ENCODE assay signal across 8 cellular contexts in the genomic region with DNA sequence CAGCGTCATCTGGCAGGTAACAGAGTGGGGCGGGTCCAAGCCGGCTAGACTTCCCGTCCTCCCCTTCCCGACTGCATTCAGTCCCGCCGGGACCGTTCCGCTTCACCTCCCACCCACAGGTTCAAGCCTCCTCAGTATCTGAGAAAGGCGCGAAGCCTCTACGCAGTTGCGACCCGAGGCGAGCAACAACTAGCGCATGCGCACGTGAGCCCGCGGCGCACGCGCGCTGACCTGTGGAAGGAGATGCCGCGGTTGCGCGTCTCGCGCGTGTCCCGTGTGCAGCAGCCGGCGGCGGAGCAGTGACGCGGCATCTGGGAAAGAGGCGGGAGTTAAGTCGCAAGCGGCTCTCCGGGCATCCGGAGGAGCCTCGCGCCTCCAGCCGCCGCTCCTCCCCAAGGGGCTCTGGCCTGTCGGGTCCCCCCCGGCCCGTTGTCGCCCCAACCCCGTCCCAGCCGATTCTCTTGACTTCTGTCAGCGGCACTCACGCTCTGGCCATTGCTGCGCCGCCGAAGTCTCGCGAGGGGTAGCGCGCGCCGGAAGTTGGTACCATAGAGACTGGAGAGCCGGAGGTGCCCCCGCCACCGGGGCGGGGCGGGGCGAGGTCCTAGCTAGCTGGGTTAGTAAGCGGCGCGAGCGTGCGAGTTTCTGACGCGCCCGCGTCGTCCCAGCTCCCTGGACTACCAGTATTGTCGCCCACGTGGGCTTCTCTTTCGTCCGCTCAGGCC. TPM values are rescaled to one million over a fixed set of nuclear protein-coding genes. Genes with fewer than 3 reads are reported as not detected.
DNase-seq lines count a peak whose midpoint lies in the region; ATAC-seq and TF ChIP-seq lines count a peak whose summit lies in the region.

Gene THAP7 (minus strand): TSS at position 518 of the 725 bp plus-strand sequence. CDS start 207 bp downstream, at position 311.

- TF ChIP-seq CTCF in WERI-Rb-1 (IDR thresholded peaks at IDR 0.05; ENCODE audit: low read depth, low read length): no peak
- peak in 1 of 3 donors; percentile 18 for TF ChIP-seq CTCF in breast epithelium (IDR thresholded peaks at IDR 0.05)

- peak; percentile 89 for TF ChIP-seq POLR2A in breast epithelium (IDR thresholded peaks at IDR 0.05)

- intact Hi-C loops in breast epithelium (cut with DNase I; ENCODE audit: low total_unique reads): no loop called here

- DNase-seq in AG08395 (ENCODE audit: low spot score) (peak; percentile 95), NCI-H2227 (lab: John Stamatoyannopoulos, UW; ENCODE audit: unreplicated experiment) (peak; percentile 98), WERI-Rb-1 (peak; percentile 97), breast epithelium (ENCODE audit: low spot score in 2 of 2) (peak; percentile 95 to 96)

- peaks cover 4 to 22% of the 10 kb centered on the region in 2 donors for H3K4me1 ChIP-seq in breast epithelium
- peaks cover 13% of the 10 kb centered on the region for H3K4me1 ChIP-seq in iPS-20b (ENCODE audit: insufficient read depth, low read length)

- H3K27ac ChIP-seq in WERI-Rb-1 (peak within 1 kb of the TSS; percentile 99), breast epithelium (peak within 1 kb of the TSS; percentile 99 to 100), iPS-20b (ENCODE audit: low read length) (peak within 1 kb of the TSS; percentile 79), skin epidermis (peak within 1 kb of the TSS; percentile 93 to 100 (median 99))

- H3K27me3 ChIP-seq in WERI-Rb-1 (ENCODE audit: insufficient read depth, low read depth, severe bottlenecking) (no peaks in the 10 kb centered on the region), breast epithelium (no peaks in the 10 kb centered on the region), iPS-20b (ENCODE audit: insufficient read depth, low read length) (no peaks in the 10 kb centered on the region)

- ATAC-seq in GM18909 (IDR thresholded peaks at IDR 0.05; ENCODE audit: poor library complexity, unreplicated experiment) (peak; percentile 88), HG03159 (IDR thresholded peaks at IDR 0.05; ENCODE audit: unreplicated experiment) (peak; percentile 81)

- H3K9ac ChIP-seq in iPS-20b (ENCODE audit: low read depth, low read length): peak within 1 kb of the TSS; percentile 95

- peak within 1 kb of the TSS; percentile 95 for H3K4me3 ChIP-seq in WERI-Rb-1 (ENCODE audit: low read depth, low read length)
- H3K4me3 ChIP-seq in breast epithelium: peak within 1 kb of the TSS; percentile 72 to 85 (median 74)
- peak within 1 kb of the TSS; percentile 91 for H3K4me3 ChIP-seq in iPS-20b (ENCODE audit: low read length)
- H3K4me3 ChIP-seq in skin epidermis: peak within 1 kb of the TSS; percentile 52 to 82 (median 67)

- H3K9me3 ChIP-seq in WERI-Rb-1 (ENCODE audit: severe bottlenecking) (no peaks in the 10 kb centered on the region), breast epithelium (no peaks in the 10 kb centered on the region), iPS-20b (ENCODE audit: insufficient read depth, low read depth, low read length) (no peaks in the 10 kb centered on the region)

- H3K36me3 ChIP-seq in WERI-Rb-1 (peaks cover 71% of the 10 kb centered on the region), breast epithelium (no peaks in the 10 kb centered on the region), iPS-20b (ENCODE audit: insufficient read depth, low read depth, low read length) (peaks cover 25% of the 10 kb centered on the region)

RNA-seq across cellular contexts. Expression of gene THAP7, which starts in this region (rescaled TPM):
- total RNA-seq in breast epithelium: 10 to 100 TPM; 35.8 to 59.9 (median 52.4) TPM

Comparison
In these comparisons a context has a peak if more than half of its experiments do, and no peak if none do; other contexts are left out.
1. Peak in every context shown above with its lines: DNase-seq, ATAC-seq, H3K4me3 ChIP-seq and H3K27ac ChIP-seq.